ENCODE assay signal across 8 cellular contexts in the genomic region with DNA sequence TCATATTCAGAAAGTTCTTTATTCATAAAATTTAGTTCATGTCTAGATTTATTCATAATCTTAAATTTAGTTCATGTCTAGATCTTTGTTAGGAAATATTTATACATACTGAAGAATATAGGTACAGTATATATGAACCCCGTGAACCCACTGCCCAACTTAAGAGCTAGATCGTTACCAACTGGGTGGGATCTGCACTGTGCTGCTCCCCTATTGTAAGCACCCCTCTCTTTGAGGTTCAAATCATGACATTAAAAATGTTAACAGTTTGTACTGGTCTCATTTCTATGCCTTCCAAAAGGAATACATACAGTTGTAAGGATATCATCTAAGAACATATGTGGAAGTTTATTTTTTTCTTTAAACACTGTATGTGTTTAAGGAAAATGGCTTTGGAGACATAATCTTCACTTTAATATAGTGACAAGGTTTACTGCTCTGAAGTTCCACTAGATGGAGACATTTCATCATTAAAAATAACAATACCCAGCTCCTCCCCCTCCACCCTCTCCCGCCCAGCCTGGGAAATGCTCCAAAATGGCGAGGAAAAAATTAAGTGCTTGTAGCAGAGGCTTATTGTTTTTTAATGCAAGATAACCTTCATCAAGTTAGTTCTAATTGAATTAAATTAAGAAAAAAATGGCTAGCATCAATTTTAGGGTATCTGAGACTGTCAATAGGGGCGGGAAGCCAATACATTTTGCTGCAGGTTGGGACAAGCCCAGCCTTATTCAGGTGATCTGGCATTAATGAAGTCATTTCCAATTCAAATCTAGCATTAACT.
DNase-seq lines count a peak whose midpoint lies in the region; ATAC-seq, FAIRE-seq and TF ChIP-seq lines count a peak whose summit lies in the region.

No MANE protein-coding gene starts in this region.

- intact Hi-C loops in pancreas (cut with DNase I): loop anchor here (5.0 to 10.0 kb wide), 4 partner anchors 285 to 455 kb away; no protein-coding TSS in a partner anchor

- DNase-seq in EL (peak; percentile 74), RPMI7951 (ENCODE audit: low read depth) (peak; percentile 70), frontal cortex (ENCODE audit: low spot score in 2 of 2) (peak; percentile 43 to 63), pancreas (peak in 5 of 6 donors; percentile 59 to 70 (median 68)), NK-92 (lab: John Stamatoyannopoulos, UW; ENCODE audit: unreplicated experiment) (no peak)
- DNase-seq in activated naive CD4-positive, alpha-beta T cell treated with Interleukin-2 at 50 U/mL for 16 hours: peak; percentile 61

- H3K4me3 ChIP-seq in pancreas: peak overlapping the region in 1 of 4 donors; percentile 24

- 12 to 15% methylated on average over 5 of the region's 5 CpGs for WGBS in pancreas, 2 donors

- H3K27me3 ChIP-seq in pancreas: no peaks in the 10 kb centered on the region

- H3K36me3 ChIP-seq in KOPT-K1 (ENCODE audit: insufficient read depth, low read length) (peaks cover 71% of the 10 kb centered on the region), pancreas (no peaks in the 10 kb centered on the region)

- H3K9me3 ChIP-seq in KOPT-K1 (ENCODE audit: insufficient read depth, low read length, poor library complexity, severe bottlenecking) (no peaks in the 10 kb centered on the region), pancreas (no peaks in the 10 kb centered on the region)

- peak; percentile 96 for FAIRE-seq in frontal cortex (lab: Jason Lieb, UNC)
- FAIRE-seq in pancreas (lab: Jason Lieb, UNC): peak; percentile 98

- peaks cover 0 to 9% (median 3%) of the 10 kb centered on the region in 3 donors for H3K4me1 ChIP-seq in pancreas

- ATAC-seq in GM21737 (IDR thresholded peaks at IDR 0.05; ENCODE audit: unreplicated experiment) (peak; percentile 78), pancreas (peak; percentile 94 to 98 (median 94))

- peak; percentile 35 to 59 (median 47) for TF ChIP-seq CTCF in pancreas (IDR thresholded peaks at IDR 0.05)

- peak overlapping the region; percentile 25 for H3K27ac ChIP-seq in KOPT-K1 (ENCODE audit: low read depth, low read length, poor library complexity, severe bottlenecking)
- H3K27ac ChIP-seq in pancreas: no peak overlapping the region
